In the genomic region with DNA sequence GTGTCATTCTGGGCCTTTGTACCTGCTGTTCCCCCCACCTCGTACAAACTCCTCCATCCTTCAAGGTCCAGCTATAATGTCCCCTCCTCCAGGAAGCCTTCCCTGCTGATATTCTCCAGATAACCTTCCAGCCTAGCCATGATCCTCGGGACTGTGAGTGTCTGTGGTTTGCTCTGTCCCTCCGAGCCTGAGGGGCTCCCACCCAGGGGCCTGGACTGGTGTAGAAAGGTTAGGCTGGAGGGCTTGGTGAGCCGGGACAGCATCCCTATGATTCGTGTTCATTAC, we compare ENCODE assay signal across 2 cellular contexts.
TF ChIP-seq lines count a peak whose summit lies in the region.

No MANE protein-coding gene starts in this region.

TF ChIP-seq in A549, 52 proteins besides CTCF, POLR2A, EP300 and RAD21:
- TF ChIP-seq ZFP36 (IDR thresholded peaks at IDR 0.05; ENCODE audit: borderline replicate concordance, partially characterized antibody), result peak; percentile 67
- no peak for TF ChIP-seq FOXS1 (CRISPR knock-in tag; IDR thresholded peaks at IDR 0.05)

TF ChIP-seq in H1, 55 proteins besides CTCF, POLR2A, EP300 and RAD21:
- TF ChIP-seq TEAD4 (IDR thresholded peaks at IDR 0.05; ENCODE audit: low read depth, low read length) (no peak), CEBPB (IDR thresholded peaks at IDR 0.05; ENCODE audit: low read depth, low read length) (no peak), CHD1 (IDR thresholded peaks at IDR 0.05; ENCODE audit: low read depth, low read length) (no peak), EGR1 (IDR thresholded peaks at IDR 0.05; ENCODE audit: borderline replicate concordance, low read depth, low read length) (no peak), CBX8 (IDR thresholded peaks at IDR 0.05; ENCODE audit: borderline replicate concordance, low read depth, low read length) (no peak), TAF1 (IDR thresholded peaks at IDR 0.05; ENCODE audit: low read depth, low read length) (no peak), POLR2AphosphoS5 (IDR thresholded peaks at IDR 0.05; ENCODE audit: low read depth, low read length) (no peak), YY1 (IDR thresholded peaks at IDR 0.05; ENCODE audit: low read depth, low read length) (no peak), JUND (IDR thresholded peaks at IDR 0.05; ENCODE audit: low read length) (no peak), CTBP2 (IDR thresholded peaks at IDR 0.05; ENCODE audit: borderline replicate concordance, insufficient read depth, insufficient read length, low read length) (no peak), TBP (IDR thresholded peaks at IDR 0.05; ENCODE audit: low read depth, low read length) (no peak)
- TF ChIP-seq, protein P1, sequence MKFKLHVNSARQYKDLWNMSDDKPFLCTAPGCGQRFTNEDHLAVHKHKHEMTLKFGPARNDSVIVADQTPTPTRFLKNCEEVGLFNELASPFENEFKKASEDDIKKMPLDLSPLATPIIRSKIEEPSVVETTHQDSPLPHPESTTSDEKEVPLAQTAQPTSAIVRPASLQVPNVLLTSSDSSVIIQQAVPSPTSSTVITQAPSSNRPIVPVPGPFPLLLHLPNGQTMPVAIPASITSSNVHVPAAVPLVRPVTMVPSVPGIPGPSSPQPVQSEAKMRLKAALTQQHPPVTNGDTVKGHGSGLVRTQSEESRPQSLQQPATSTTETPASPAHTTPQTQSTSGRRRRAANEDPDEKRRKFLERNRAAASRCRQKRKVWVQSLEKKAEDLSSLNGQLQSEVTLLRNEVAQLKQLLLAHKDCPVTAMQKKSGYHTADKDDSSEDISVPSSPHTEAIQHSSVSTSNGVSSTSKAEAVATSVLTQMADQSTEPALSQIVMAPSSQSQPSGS (IDR thresholded peaks at IDR 0.05; ENCODE audit: low read length), result no peak
- TF ChIP-seq, protein P2, sequence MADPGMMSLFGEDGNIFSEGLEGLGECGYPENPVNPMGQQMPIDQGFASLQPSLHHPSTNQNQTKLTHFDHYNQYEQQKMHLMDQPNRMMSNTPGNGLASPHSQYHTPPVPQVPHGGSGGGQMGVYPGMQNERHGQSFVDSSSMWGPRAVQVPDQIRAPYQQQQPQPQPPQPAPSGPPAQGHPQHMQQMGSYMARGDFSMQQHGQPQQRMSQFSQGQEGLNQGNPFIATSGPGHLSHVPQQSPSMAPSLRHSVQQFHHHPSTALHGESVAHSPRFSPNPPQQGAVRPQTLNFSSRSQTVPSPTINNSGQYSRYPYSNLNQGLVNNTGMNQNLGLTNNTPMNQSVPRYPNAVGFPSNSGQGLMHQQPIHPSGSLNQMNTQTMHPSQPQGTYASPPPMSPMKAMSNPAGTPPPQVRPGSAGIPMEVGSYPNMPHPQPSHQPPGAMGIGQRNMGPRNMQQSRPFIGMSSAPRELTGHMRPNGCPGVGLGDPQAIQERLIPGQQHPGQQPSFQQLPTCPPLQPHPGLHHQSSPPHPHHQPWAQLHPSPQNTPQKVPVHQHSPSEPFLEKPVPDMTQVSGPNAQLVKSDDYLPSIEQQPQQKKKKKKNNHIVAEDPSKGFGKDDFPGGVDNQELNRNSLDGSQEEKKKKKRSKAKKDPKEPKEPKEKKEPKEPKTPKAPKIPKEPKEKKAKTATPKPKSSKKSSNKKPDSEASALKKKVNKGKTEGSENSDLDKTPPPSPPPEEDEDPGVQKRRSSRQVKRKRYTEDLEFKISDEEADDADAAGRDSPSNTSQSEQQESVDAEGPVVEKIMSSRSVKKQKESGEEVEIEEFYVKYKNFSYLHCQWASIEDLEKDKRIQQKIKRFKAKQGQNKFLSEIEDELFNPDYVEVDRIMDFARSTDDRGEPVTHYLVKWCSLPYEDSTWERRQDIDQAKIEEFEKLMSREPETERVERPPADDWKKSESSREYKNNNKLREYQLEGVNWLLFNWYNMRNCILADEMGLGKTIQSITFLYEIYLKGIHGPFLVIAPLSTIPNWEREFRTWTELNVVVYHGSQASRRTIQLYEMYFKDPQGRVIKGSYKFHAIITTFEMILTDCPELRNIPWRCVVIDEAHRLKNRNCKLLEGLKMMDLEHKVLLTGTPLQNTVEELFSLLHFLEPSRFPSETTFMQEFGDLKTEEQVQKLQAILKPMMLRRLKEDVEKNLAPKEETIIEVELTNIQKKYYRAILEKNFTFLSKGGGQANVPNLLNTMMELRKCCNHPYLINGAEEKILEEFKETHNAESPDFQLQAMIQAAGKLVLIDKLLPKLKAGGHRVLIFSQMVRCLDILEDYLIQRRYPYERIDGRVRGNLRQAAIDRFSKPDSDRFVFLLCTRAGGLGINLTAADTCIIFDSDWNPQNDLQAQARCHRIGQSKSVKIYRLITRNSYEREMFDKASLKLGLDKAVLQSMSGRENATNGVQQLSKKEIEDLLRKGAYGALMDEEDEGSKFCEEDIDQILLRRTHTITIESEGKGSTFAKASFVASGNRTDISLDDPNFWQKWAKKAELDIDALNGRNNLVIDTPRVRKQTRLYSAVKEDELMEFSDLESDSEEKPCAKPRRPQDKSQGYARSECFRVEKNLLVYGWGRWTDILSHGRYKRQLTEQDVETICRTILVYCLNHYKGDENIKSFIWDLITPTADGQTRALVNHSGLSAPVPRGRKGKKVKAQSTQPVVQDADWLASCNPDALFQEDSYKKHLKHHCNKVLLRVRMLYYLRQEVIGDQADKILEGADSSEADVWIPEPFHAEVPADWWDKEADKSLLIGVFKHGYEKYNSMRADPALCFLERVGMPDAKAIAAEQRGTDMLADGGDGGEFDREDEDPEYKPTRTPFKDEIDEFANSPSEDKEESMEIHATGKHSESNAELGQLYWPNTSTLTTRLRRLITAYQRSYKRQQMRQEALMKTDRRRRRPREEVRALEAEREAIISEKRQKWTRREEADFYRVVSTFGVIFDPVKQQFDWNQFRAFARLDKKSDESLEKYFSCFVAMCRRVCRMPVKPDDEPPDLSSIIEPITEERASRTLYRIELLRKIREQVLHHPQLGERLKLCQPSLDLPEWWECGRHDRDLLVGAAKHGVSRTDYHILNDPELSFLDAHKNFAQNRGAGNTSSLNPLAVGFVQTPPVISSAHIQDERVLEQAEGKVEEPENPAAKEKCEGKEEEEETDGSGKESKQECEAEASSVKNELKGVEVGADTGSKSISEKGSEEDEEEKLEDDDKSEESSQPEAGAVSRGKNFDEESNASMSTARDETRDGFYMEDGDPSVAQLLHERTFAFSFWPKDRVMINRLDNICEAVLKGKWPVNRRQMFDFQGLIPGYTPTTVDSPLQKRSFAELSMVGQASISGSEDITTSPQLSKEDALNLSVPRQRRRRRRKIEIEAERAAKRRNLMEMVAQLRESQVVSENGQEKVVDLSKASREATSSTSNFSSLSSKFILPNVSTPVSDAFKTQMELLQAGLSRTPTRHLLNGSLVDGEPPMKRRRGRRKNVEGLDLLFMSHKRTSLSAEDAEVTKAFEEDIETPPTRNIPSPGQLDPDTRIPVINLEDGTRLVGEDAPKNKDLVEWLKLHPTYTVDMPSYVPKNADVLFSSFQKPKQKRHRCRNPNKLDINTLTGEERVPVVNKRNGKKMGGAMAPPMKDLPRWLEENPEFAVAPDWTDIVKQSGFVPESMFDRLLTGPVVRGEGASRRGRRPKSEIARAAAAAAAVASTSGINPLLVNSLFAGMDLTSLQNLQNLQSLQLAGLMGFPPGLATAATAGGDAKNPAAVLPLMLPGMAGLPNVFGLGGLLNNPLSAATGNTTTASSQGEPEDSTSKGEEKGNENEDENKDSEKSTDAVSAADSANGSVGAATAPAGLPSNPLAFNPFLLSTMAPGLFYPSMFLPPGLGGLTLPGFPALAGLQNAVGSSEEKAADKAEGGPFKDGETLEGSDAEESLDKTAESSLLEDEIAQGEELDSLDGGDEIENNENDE (IDR thresholded peaks at IDR 0.05; ENCODE audit: insufficient replicate concordance, low read length), result no peak
